14 cellular contexts compared by ENCODE assay signal in the genomic region with DNA sequence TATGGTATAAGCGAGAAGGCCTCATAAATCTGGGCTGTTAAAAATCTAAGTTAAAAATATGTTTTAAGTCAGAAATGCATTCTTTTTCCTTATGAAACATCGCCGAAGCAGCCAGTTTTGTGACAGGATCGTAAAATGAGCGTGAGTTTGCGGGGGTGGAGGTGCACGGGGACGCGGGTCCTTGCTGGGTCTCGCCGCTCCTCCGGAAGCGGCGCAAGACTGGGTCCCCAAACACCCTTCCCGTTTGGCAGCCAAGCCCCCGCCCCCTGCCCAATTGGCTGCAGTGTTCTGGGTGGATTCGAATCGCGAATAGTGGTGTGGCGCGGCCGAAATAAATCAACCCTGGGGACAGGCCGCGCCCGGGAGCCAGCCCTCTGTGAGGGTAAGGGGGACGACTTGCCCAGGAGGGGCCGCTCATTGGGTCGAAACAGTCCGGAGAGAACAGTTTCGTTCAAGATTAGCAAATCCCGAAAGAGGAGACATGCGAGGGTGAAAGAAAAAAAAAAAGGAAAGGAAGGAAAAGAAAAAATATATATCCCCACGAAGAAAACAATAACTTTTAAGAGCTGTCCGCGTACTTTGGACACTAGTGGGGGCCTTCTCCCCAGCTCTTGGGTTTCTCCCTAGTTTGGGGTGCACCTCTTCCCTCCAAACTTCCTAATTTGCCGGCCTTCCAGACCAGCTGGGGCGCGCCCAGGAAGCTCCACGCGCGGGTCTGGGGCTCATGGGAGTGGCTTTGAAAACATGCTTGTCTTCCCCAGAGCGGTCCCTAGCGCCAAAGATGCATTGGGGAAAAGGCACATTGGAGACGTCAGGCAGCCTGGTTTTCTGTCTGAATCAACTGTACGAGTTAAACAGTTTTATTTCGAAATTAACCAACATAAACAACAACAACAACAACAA. TPM values are rescaled to one million over a fixed set of nuclear protein-coding genes. Genes with fewer than 3 reads are reported as not detected.
A peak's percentile ranks its signal among the peaks of the same experiment; 100 is the strongest.
DNase-seq lines count a peak whose midpoint lies in the region; ATAC-seq and TF ChIP-seq lines count a peak whose summit lies in the region.
"Had no signal": no experiment of that assay in that cellular context is flagged by ENCODE, and none has a peak within 500 bp of the region (broad histone marks: within the 10 kb centered on the region; RNA-seq: fewer than 3 reads in every experiment).

No MANE protein-coding gene starts in this region.

- H3K9me3 ChIP-seq in lower lobe of right lung (no peaks in the 10 kb centered on the region), subcutaneous abdominal adipose tissue (ENCODE audit: control insufficient read depth in 5 of 5, low read length in 5 of 5) (no peaks in the 10 kb centered on the region)
- H3K9me3 ChIP-seq: esophagus muscularis mucosa had no signal

- H3K36me3 ChIP-seq in lower lobe of right lung (no peaks in the 10 kb centered on the region), subcutaneous abdominal adipose tissue (ENCODE audit: control insufficient read depth in 5 of 5, insufficient read depth in 5 of 5, low read length in 5 of 5) (no peaks in the 10 kb centered on the region)

- H3K9ac ChIP-seq in subcutaneous abdominal adipose tissue (ENCODE audit: low read length in 5 of 5), result no peak overlapping the region

- peaks cover 27% of the 10 kb centered on the region for H3K36me3 Mint-ChIP-seq in effector memory CD8-positive, alpha-beta T cell (ENCODE audit: insufficient read depth)
- H3K36me3 Mint-ChIP-seq: activated naive CD4-positive, alpha-beta T cell treated with anti-CD3 and anti-CD28 coated beads, Interleukin-2, amount 50 U/mL, for 24 hours had no signal

- intact Hi-C loops in lower lobe of right lung (cut with DNase I), result loop anchor here (10.0 kb wide), 1 partner anchor 172 kb away; no protein-coding TSS in a partner anchor

- no peak for ATAC-seq in effector memory CD8-positive, alpha-beta T cell (replicated peaks)
- ATAC-seq in lower lobe of right lung (peak; percentile 0 to 1), GM18517 (IDR thresholded peaks at IDR 0.05; ENCODE audit: unreplicated experiment) (no peak), GM18870 (IDR thresholded peaks at IDR 0.05; ENCODE audit: unreplicated experiment) (no peak)

- H3K9me3 Mint-ChIP-seq in effector memory CD8-positive, alpha-beta T cell, result no peaks in the 10 kb centered on the region
- H3K9me3 Mint-ChIP-seq: activated naive CD4-positive, alpha-beta T cell treated with anti-CD3 and anti-CD28 coated beads, Interleukin-2, amount 50 U/mL, for 24 hours had no signal

- H3K27me3 Mint-ChIP-seq in effector memory CD8-positive, alpha-beta T cell, result peaks cover 78 to 99% of the 10 kb centered on the region in 2 donors

- peaks cover 8% of the 10 kb centered on the region for H3K4me1 ChIP-seq in lower lobe of right lung
- peaks cover 0 to 53% (median 38%) of the 10 kb centered on the region in 5 donors for H3K4me1 ChIP-seq in subcutaneous abdominal adipose tissue (ENCODE audit: control insufficient read depth in 5 of 5, insufficient read depth in 5 of 5, low read length in 5 of 5)

- H3K27me3 ChIP-seq in lower lobe of right lung (ENCODE audit: low read depth) (peaks cover 69% of the 10 kb centered on the region), subcutaneous abdominal adipose tissue (ENCODE audit: control insufficient read depth in 5 of 5, insufficient read depth in 4 of 5, low read length in 5 of 5) (peaks cover 10 to 57% (median 49%) of the 10 kb centered on the region in 5 donors)

- DNase-seq in NCI-H524 (lab: John Stamatoyannopoulos, UW) (peak; percentile 26 to 29), NCI-H524 treated with DMSO at 0.1 percent for 48 hours (lab: John Stamatoyannopoulos, UW) (no peak), lower lobe of right lung (no peak), Kasumi-1 (lab: John Stamatoyannopoulos, UW) (no peak)
- no peak for DNase-seq in effector memory CD8-positive, alpha-beta T cell
- DNase-seq: ACHN; midbrain; OCI-M1; stimulated activated CD4-positive, alpha-beta T cell treated with anti-CD3 and anti-CD28 coated beads, Interleukin-4, amount 100 ng/mL, for 4 hours had no signal

- no peak for TF ChIP-seq CTCF in lower lobe of right lung (IDR thresholded peaks at IDR 0.05)

- no peak overlapping the region for H3K27ac Mint-ChIP-seq in effector memory CD8-positive, alpha-beta T cell
- H3K27ac Mint-ChIP-seq: activated naive CD4-positive, alpha-beta T cell treated with anti-CD3 and anti-CD28 coated beads, Interleukin-2, amount 50 U/mL, for 24 hours had no signal

- H3K4me1 Mint-ChIP-seq in effector memory CD8-positive, alpha-beta T cell (ENCODE audit: low read depth in 2 of 2), result peaks cover 15 to 21% of the 10 kb centered on the region in 2 donors

- H3K27ac ChIP-seq in lower lobe of right lung (peak overlapping the region; percentile 97), subcutaneous abdominal adipose tissue (ENCODE audit: low read depth, low read length) (no peak overlapping the region)
- H3K27ac ChIP-seq: esophagus muscularis mucosa had no signal

- H3K4me3 Mint-ChIP-seq in effector memory CD8-positive, alpha-beta T cell, result peak overlapping the region; percentile 38 to 40
- H3K4me3 Mint-ChIP-seq: activated naive CD4-positive, alpha-beta T cell treated with anti-CD3 and anti-CD28 coated beads, Interleukin-2, amount 50 U/mL, for 24 hours had no signal

- H3K4me3 ChIP-seq in lower lobe of right lung, result peak overlapping the region; percentile 79
- peak overlapping the region in 3 of 5 donors; percentile 11 to 18 (median 15) for H3K4me3 ChIP-seq in subcutaneous abdominal adipose tissue (ENCODE audit: low read depth in 1 of 5, low read length in 5 of 5)

RNA-seq across cellular contexts. Expression of a gene that starts 3.1 kb away (rescaled TPM):
- 22.1 TPM for total RNA-seq in lower lobe of right lung

Comparison
In these comparisons a context has a peak if more than half of its experiments do, and no peak if none do; other contexts are left out.
1. DNase-seq: peak in NCI-H524 (2 of 2); none in NCI-H524 treated with DMSO at 0.1 percent for 48 hours (single experiment), effector memory CD8-positive, alpha-beta T cell (0 of 3), lower lobe of right lung (single experiment) and Kasumi-1 (0 of 2).
2. ATAC-seq: peak in lower lobe of right lung (2 of 2); none in effector memory CD8-positive, alpha-beta T cell (single experiment), GM18517 (single experiment) and GM18870 (single experiment).